In genomic region chr13:44669534-44669933, GRCh38 we compare ENCODE assay signal across 20 cellular contexts.
DNase-seq lines count a peak whose midpoint lies in the region; ATAC-seq, FAIRE-seq and TF ChIP-seq lines count a peak whose summit lies in the region.
"Had no signal": no experiment of that assay in that cellular context is flagged by ENCODE, and none has a peak within 500 bp of the region (broad histone marks: within the 10 kb centered on the region; RNA-seq: fewer than 3 reads in every experiment).

No MANE protein-coding gene starts in this region.

- H3K9me2 ChIP-seq in GM23338 (ENCODE audit: insufficient read depth): 0 out of 2 replicates have a peak, but pooled peaks cover 10% of the 10 kb centered on the region
- no peaks in the 10 kb centered on the region; the same call in 1 of the 2 replicates for H3K9me2 ChIP-seq in PC-9 (ENCODE audit: insufficient read depth)
- no peaks in the 10 kb centered on the region for H3K9me2 ChIP-seq in Karpas-422 (replicated peaks; ENCODE audit: insufficient read depth, low read length)

- no peak overlapping the region for H3K27ac ChIP-seq in GM23338 (ENCODE audit: low read depth)
- H3K27ac ChIP-seq in PC-9: peak overlapping the region; percentile 61
- H3K27ac ChIP-seq in neuronal stem cell (replicated peaks; ENCODE audit: low read length): peak overlapping the region; percentile 49
- H3K27ac ChIP-seq in Karpas-422 (ENCODE audit: low read length): no peak overlapping the region
- H3K27ac ChIP-seq in left lung: no peak overlapping the region
- H3K27ac ChIP-seq: BLaER1, HL-60 had no signal

- BruUV-seq in PC-9 (replicated peaks; lab: Mats Ljungman, UMichigan): no TSS peak

- no peak overlapping the region for H3K4ac ChIP-seq in neuronal stem cell (ENCODE audit: low read length)

- H3K4me2 ChIP-seq in GM23338 (no peak overlapping the region), PC-9 (no peak overlapping the region), neuronal stem cell (ENCODE audit: insufficient read depth, low read length, poor library complexity, severe bottlenecking) (no peak overlapping the region), Karpas-422 (ENCODE audit: low read depth, low read length, poor library complexity, severe bottlenecking) (no peak overlapping the region)
- H3K4me2 ChIP-seq: BLaER1 had no signal

- no peaks in the 10 kb centered on the region for H3K9me3 Mint-ChIP-seq in GM23338
- H3K9me3 Mint-ChIP-seq: CD4-positive, alpha-beta memory T cell; IgD-negative memory B cell had no signal

- H3K27me3 ChIP-seq in GM23338 (ENCODE audit: insufficient read depth): no peaks in the 10 kb centered on the region
- H3K27me3 ChIP-seq in PC-9 (ENCODE audit: insufficient read depth, low read depth): no peaks in the 10 kb centered on the region
- H3K27me3 ChIP-seq in neuronal stem cell (ENCODE audit: control insufficient read depth in 3 of 3, insufficient read depth in 3 of 3, low read depth in 1 of 3, low read length in 3 of 3): peaks cover 0 to 11% (median 0%) of the 10 kb centered on the region in 3 experiments
- H3K27me3 ChIP-seq in Karpas-422 (ENCODE audit: low read length): no peaks in the 10 kb centered on the region
- no peaks in the 10 kb centered on the region for H3K27me3 ChIP-seq in left lung
- H3K27me3 ChIP-seq: BLaER1 had no signal

- peak overlapping the region; percentile 30 for H2AK5ac ChIP-seq in neuronal stem cell (ENCODE audit: low read depth, low read length)

- peaks cover 8% of the 10 kb centered on the region for H3K4me1 Mint-ChIP-seq in GM23338
- H3K4me1 Mint-ChIP-seq: CD14-positive monocyte; CD4-positive, alpha-beta memory T cell; IgD-negative memory B cell had no signal

- H2AFZ ChIP-seq in GM23338 (peak overlapping the region; percentile 66; the same call in 1 of the 2 replicates), PC-9 (no peak overlapping the region), neuronal stem cell (ENCODE audit: low read length) (no peak overlapping the region), Karpas-422 (ENCODE audit: low read length) (no peak overlapping the region)

- H2BK15ac ChIP-seq in neuronal stem cell (ENCODE audit: low read length): no peak overlapping the region

- no peak overlapping the region for H3K14ac ChIP-seq in neuronal stem cell (ENCODE audit: low read length)

- no peaks in the 10 kb centered on the region for H3K79me1 ChIP-seq in neuronal stem cell (ENCODE audit: low read depth, low read length)

- H3K18ac ChIP-seq in neuronal stem cell (ENCODE audit: low read length): peak overlapping the region; percentile 82

- no peak overlapping the region for H2BK12ac ChIP-seq in neuronal stem cell (ENCODE audit: low read length)

- no peak overlapping the region for H3K27ac Mint-ChIP-seq in GM23338
- H3K27ac Mint-ChIP-seq: CD14-positive monocyte; CD4-positive, alpha-beta memory T cell; IgD-negative memory B cell had no signal

- H3K4me3 ChIP-seq in GM23338: no peak overlapping the region
- no peak overlapping the region for H3K4me3 ChIP-seq in PC-9
- H3K4me3 ChIP-seq in neuronal stem cell (ENCODE audit: low read length in 2 of 2): no peak overlapping the region
- H3K4me3 ChIP-seq in Karpas-422 (ENCODE audit: low read length): no peak overlapping the region
- H3K4me3 ChIP-seq in left lung: no peak overlapping the region
- H3K4me3 ChIP-seq: BLaER1 had no signal

- H4K91ac ChIP-seq in neuronal stem cell (ENCODE audit: low read depth, low read length, poor library complexity): peak overlapping the region; percentile 62

- no peaks in the 10 kb centered on the region for H3K36me3 Mint-ChIP-seq in GM23338 (ENCODE audit: low read depth)
- H3K36me3 Mint-ChIP-seq: CD14-positive monocyte; CD4-positive, alpha-beta memory T cell; IgD-negative memory B cell had no signal

- H3K9ac ChIP-seq in neuronal stem cell (ENCODE audit: low read depth, low read length, poor library complexity) (no peak overlapping the region), Karpas-422 (ENCODE audit: low read length) (no peak overlapping the region)
- H3K9ac ChIP-seq: BLaER1 had no signal

- no peaks in the 10 kb centered on the region for H3K36me3 ChIP-seq in GM23338 (ENCODE audit: insufficient read depth)
- no peaks in the 10 kb centered on the region for H3K36me3 ChIP-seq in PC-9 (ENCODE audit: low read depth)
- H3K36me3 ChIP-seq in neuronal stem cell (replicated peaks in 1 of 2; ENCODE audit: control insufficient read depth in 2 of 2, insufficient read depth in 2 of 2, low read length in 2 of 2): no peaks in the 10 kb centered on the region
- no peaks in the 10 kb centered on the region for H3K36me3 ChIP-seq in Karpas-422 (ENCODE audit: insufficient read depth, low read length)
- no peaks in the 10 kb centered on the region for H3K36me3 ChIP-seq in left lung
- H3K36me3 ChIP-seq: BLaER1 had no signal

- H4K20me1 ChIP-seq in GM23338 (replicated peaks; ENCODE audit: insufficient read depth) (no peaks in the 10 kb centered on the region), PC-9 (ENCODE audit: insufficient read depth) (no peaks in the 10 kb centered on the region), Karpas-422 (ENCODE audit: insufficient read depth, low read depth, low read length) (no peaks in the 10 kb centered on the region)
- H4K20me1 ChIP-seq: BLaER1 had no signal

- peak; percentile 67 for FAIRE-seq in GM12891 (lab: Jason Lieb, UNC)
- FAIRE-seq: H54 had no signal

- H3K4me3 Mint-ChIP-seq in GM23338: no peak overlapping the region
- H3K4me3 Mint-ChIP-seq: CD14-positive monocyte; CD4-positive, alpha-beta memory T cell; IgD-negative memory B cell had no signal

- H3K79me2 ChIP-seq in GM23338 (replicated peaks; ENCODE audit: insufficient read depth) (no peaks in the 10 kb centered on the region), PC-9 (ENCODE audit: low read depth) (no peaks in the 10 kb centered on the region), Karpas-422 (ENCODE audit: low read length) (no peaks in the 10 kb centered on the region)

- peaks cover 3% of the 10 kb centered on the region for H3K27me3 Mint-ChIP-seq in GM23338 (ENCODE audit: insufficient read depth, low read depth, poor library complexity)
- H3K27me3 Mint-ChIP-seq: IgD-negative memory B cell had no signal

- H2BK5ac ChIP-seq in neuronal stem cell (ENCODE audit: low read length): no peak overlapping the region

- ATAC-seq in GM23338 (no peak), left lung (no peak)

- intact Hi-C loops in PC-9 (cut with micrococcal nuclease; ENCODE audit: unreplicated experiment): no loop called here
- intact Hi-C loops in left lung (cut with DNase I): no loop called here

- no peak for TF ChIP-seq POLR2A in GM12891 (IDR thresholded peaks at IDR 0.05; ENCODE audit: low read depth, low read length)

- no peaks in the 10 kb centered on the region for H3F3A ChIP-seq in GM23338 (replicated peaks; ENCODE audit: low read depth)
- H3F3A ChIP-seq in PC-9 (ENCODE audit: insufficient read depth, low read depth): peaks cover 11% of the 10 kb centered on the region; the same call in 1 of the 2 replicates

- peaks cover 5% of the 10 kb centered on the region; the same call in 1 of the 2 replicates for H3K4me1 ChIP-seq in GM23338 (ENCODE audit: insufficient read depth)
- H3K4me1 ChIP-seq in PC-9 (replicated peaks; ENCODE audit: insufficient read depth): peaks cover 19% of the 10 kb centered on the region
- H3K4me1 ChIP-seq in neuronal stem cell (ENCODE audit: control insufficient read depth in 2 of 2, insufficient read depth in 1 of 2, low read depth in 1 of 2, low read length in 2 of 2): peaks cover 0 to 16% of the 10 kb centered on the region in 2 donors
- no peaks in the 10 kb centered on the region for H3K4me1 ChIP-seq in Karpas-422 (ENCODE audit: low read length)
- H3K4me1 ChIP-seq in left lung: no peaks in the 10 kb centered on the region

- TF ChIP-seq CTCF in GM23338 (conservative IDR thresholded peaks at IDR 0.05; ENCODE audit: low read depth in 2 of 2): no peak
- no peak for TF ChIP-seq CTCF in PC-9 (conservative IDR thresholded peaks at IDR 0.05)
- TF ChIP-seq CTCF in left lung (IDR thresholded peaks at IDR 0.05): no peak

- H4K8ac ChIP-seq in neuronal stem cell (ENCODE audit: low read depth, low read length): no peak overlapping the region

- H3K9me3 ChIP-seq in PC-9 (ENCODE audit: insufficient read depth, low read depth) (no peaks in the 10 kb centered on the region), neuronal stem cell (replicated peaks in 1 of 2; ENCODE audit: control insufficient read depth in 2 of 2, insufficient read depth in 1 of 2, low read depth in 1 of 2, low read length in 2 of 2) (no peaks in the 10 kb centered on the region), Karpas-422 (ENCODE audit: low read length) (no peaks in the 10 kb centered on the region), left lung (no peaks in the 10 kb centered on the region)
- H3K9me3 ChIP-seq: BLaER1 had no signal

- DNase-seq in GM12891 (ENCODE audit: insufficient read length, low spot score): no peak
- no peak for DNase-seq in GM23338 (ENCODE audit: low spot score)
- no peak for DNase-seq in PC-9
- DNase-seq in neuronal stem cell (ENCODE audit: low spot score): no peak
- DNase-seq in Karpas-422: no peak
- DNase-seq in dermis blood vessel endothelial cell: no peak
- DNase-seq in left lung: no peak
- no peak for DNase-seq in NCI-H526 treated with DMSO at 0.1 percent for 48 hours (lab: John Stamatoyannopoulos, UW)
- DNase-seq: 8988T; CD4-positive, alpha-beta memory T cell; DMS153; DMS79; GDM1; HCEC 1CT; KBM-7 had no signal

- POLR2A ChIA-PET in PC-9 (lab: Charles Lee; ENCODE audit: unreplicated experiment): no interaction called here

- no peak overlapping the region for H2BK120ac ChIP-seq in neuronal stem cell (ENCODE audit: low read depth, low read length)

- no peak overlapping the region for H3K23ac ChIP-seq in neuronal stem cell (ENCODE audit: low read depth, low read length, poor library complexity)

- no CpG with 5 or more reads among the region's 4 CpGs for WGBS in neuronal stem cell (ENCODE audit: extremely low coverage in 2 of 2, insufficient read length in 2 of 2, insufficient replicate concordance in 1 of 2), 2 donors

- CTCF ChIA-PET in PC-9 (lab: Charles Lee): no interaction called here

TF ChIP-seq in GM12891, 5 proteins besides CTCF, POLR2A, EP300 and RAD21:
- TF ChIP-seq PAX5 (IDR thresholded peaks at IDR 0.05; ENCODE audit: insufficient read depth, low read length, severe bottlenecking) (no peak), POU2F2 (IDR thresholded peaks at IDR 0.05; ENCODE audit: low read depth, low read length) (no peak), POLR2AphosphoS5 (IDR thresholded peaks at IDR 0.05; ENCODE audit: low read depth, low read length) (no peak), SPI1 (IDR thresholded peaks at IDR 0.05; ENCODE audit: low read depth, low read length) (no peak), TAF1 (IDR thresholded peaks at IDR 0.05; ENCODE audit: low read depth, low read length) (no peak)

TF ChIP-seq in GM23338, 12 proteins besides CTCF, POLR2A, EP300 and RAD21 (continues in another document):
- TF ChIP-seq EZH2 (IDR thresholded peaks at IDR 0.05; ENCODE audit: low read depth, unreplicated experiment) (no peak), NANOG (IDR thresholded peaks at IDR 0.05; ENCODE audit: borderline replicate concordance) (no peak), ZNF114 (CRISPR knock-in tag; IDR thresholded peaks at IDR 0.05) (no peak)

Comparison
In these comparisons a context has a peak if more than half of its experiments do, and no peak if none do; other contexts are left out.
1. H3K27ac ChIP-seq: peak in PC-9 (single experiment) and neuronal stem cell (single experiment); none in GM23338 (single experiment), Karpas-422 (single experiment) and left lung (0 of 2).